Comparison of ENCODE assay signal across 1 cellular context in the genomic region with DNA sequence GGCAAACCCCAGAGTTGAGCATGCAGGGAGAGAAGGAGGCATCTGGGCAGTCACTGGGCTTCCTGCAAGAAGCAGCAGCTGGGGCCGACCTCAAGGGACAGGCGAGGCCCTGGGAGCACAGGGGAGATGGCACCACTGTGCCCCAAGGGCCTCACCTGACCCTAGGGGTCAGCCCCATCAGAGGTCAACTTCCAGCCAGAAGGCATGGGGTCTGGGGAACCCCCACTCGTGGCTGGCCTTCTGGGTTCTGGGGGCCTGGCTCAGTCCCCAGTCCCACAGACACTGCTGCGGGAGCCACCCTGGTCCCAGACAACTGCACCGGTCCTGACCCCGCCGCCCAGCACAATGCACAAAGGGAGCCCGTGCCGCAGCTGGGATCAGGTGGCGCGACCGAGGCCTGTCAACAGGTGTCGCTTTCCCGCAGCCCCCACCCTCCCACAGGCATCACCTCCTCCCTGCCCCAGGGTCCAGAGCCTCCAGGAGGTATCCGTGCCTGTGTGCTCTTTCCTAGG.
TF ChIP-seq lines count a peak whose summit lies in the region.

No MANE protein-coding gene starts in this region.

TF ChIP-seq in SK-N-SH, 30 proteins besides CTCF, POLR2A, EP300 and RAD21 (continued from another document):
- TF ChIP-seq, protein P1, sequence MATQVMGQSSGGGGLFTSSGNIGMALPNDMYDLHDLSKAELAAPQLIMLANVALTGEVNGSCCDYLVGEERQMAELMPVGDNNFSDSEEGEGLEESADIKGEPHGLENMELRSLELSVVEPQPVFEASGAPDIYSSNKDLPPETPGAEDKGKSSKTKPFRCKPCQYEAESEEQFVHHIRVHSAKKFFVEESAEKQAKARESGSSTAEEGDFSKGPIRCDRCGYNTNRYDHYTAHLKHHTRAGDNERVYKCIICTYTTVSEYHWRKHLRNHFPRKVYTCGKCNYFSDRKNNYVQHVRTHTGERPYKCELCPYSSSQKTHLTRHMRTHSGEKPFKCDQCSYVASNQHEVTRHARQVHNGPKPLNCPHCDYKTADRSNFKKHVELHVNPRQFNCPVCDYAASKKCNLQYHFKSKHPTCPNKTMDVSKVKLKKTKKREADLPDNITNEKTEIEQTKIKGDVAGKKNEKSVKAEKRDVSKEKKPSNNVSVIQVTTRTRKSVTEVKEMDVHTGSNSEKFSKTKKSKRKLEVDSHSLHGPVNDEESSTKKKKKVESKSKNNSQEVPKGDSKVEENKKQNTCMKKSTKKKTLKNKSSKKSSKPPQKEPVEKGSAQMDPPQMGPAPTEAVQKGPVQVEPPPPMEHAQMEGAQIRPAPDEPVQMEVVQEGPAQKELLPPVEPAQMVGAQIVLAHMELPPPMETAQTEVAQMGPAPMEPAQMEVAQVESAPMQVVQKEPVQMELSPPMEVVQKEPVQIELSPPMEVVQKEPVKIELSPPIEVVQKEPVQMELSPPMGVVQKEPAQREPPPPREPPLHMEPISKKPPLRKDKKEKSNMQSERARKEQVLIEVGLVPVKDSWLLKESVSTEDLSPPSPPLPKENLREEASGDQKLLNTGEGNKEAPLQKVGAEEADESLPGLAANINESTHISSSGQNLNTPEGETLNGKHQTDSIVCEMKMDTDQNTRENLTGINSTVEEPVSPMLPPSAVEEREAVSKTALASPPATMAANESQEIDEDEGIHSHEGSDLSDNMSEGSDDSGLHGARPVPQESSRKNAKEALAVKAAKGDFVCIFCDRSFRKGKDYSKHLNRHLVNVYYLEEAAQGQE (IDR thresholded peaks at IDR 0.05; ENCODE audit: low read depth, low read length), result no peak
- TF ChIP-seq TEAD4 (IDR thresholded peaks at IDR 0.05; ENCODE audit: borderline replicate concordance, insufficient read depth), result no peak
- no peak for TF ChIP-seq FOXM1 (IDR thresholded peaks at IDR 0.05; ENCODE audit: low read depth)
- no peak for TF ChIP-seq ELF1 (IDR thresholded peaks at IDR 0.05)
- TF ChIP-seq, protein P2, sequence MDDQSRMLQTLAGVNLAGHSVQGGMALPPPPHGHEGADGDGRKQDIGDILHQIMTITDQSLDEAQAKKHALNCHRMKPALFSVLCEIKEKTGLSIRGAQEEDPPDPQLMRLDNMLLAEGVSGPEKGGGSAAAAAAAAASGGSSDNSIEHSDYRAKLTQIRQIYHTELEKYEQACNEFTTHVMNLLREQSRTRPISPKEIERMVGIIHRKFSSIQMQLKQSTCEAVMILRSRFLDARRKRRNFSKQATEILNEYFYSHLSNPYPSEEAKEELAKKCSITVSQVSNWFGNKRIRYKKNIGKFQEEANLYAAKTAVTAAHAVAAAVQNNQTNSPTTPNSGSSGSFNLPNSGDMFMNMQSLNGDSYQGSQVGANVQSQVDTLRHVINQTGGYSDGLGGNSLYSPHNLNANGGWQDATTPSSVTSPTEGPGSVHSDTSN (IDR thresholded peaks at IDR 0.05), result no peak
- TF ChIP-seq GABPA (IDR thresholded peaks at IDR 0.05; ENCODE audit: low read depth), result no peak
